ENCODE assay signal across 8 cellular contexts in the genomic region with DNA sequence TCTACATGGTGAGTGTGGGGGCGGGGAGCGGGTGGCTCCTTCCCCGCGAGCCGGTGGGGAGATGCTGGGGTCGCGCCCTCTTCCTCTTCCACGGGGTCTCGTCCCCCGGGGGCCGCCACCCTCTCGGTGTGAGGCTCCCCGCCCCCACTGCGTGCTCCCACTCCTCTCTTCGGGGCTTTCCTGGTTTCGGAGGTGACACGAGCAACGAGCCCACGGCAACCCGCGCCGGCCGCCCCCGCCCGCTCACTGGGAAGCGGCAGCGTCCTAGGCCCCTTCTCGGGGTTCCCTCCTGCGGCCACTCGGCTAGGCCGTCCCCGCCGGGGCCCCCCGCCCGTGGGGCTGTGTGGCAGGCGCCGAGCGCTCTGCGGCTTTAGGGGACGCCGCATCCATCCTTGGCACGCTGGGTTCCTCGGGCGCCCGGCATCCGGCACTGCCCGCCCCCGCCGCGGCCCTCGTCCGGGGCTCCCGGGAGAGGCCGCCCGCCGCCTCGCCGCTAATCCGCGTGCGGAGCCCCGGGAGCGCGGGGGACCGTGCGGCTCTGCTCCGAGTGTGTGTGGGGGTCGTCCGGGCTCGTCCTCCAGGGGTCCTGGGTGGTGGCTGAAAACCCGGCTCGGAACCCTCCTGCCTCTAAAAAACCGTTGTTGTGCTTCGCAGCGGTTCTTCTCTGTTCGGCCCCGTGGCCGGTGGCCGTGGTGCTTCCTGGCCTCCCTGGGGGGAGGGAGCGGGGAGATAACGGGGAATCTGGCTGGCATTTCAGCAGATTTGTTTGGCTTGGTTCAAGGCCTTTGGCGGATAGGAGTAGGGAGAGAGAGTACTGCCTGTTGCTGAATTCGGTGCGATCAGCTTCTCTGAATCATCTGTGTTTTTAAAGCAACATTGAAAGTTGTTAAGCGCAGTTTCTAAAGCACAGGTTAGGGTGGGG. TPM values are rescaled to one million over a fixed set of nuclear protein-coding genes. Genes with fewer than 3 reads are reported as not detected.
DNase-seq lines count a peak whose midpoint lies in the region; ATAC-seq and TF ChIP-seq lines count a peak whose summit lies in the region.

No MANE protein-coding gene starts in this region.

- H3K27ac ChIP-seq in left ventricle myocardium inferior (replicated peaks) (peak overlapping the region; percentile 97), trophoblast cell (ENCODE audit: low read depth, low read length) (peak overlapping the region; percentile 96)

- peak overlapping the region; percentile 99 for H3K18ac ChIP-seq in trophoblast cell (ENCODE audit: low read length)

- WGBS in trophoblast cell (ENCODE audit: extremely low coverage, insufficient coverage, insufficient read length), result no CpG with 5 or more reads among the region's 85 CpGs

- H3K4me1 ChIP-seq in left ventricle myocardium inferior (peaks cover 80% of the 10 kb centered on the region), trophoblast cell (ENCODE audit: control insufficient read depth in 1 of 2, insufficient read depth in 2 of 2, low read length in 2 of 2) (peaks cover 5 to 6% of the 10 kb centered on the region in 2 experiments)

- no peak for TF ChIP-seq CTCF in left ventricle myocardium inferior (IDR thresholded peaks at IDR 0.05; ENCODE audit: borderline replicate concordance)

- H3K36me3 ChIP-seq in left ventricle myocardium inferior (no peaks in the 10 kb centered on the region), trophoblast cell (ENCODE audit: control insufficient read depth in 1 of 2, insufficient read depth in 2 of 2, low read length in 2 of 2) (no peaks in the 10 kb centered on the region)

- H3K27me3 ChIP-seq in left ventricle myocardium inferior (ENCODE audit: low read depth), result no peaks in the 10 kb centered on the region
- H3K27me3 ChIP-seq in trophoblast cell (ENCODE audit: insufficient read depth, low read length), result no peaks in the 10 kb centered on the region

- H3K9me3 ChIP-seq in left ventricle myocardium inferior (replicated peaks), result no peaks in the 10 kb centered on the region
- no peaks in the 10 kb centered on the region for H3K9me3 ChIP-seq in trophoblast cell (ENCODE audit: insufficient read depth, low read depth, low read length)

- peak overlapping the region; percentile 80 for H3K4me2 ChIP-seq in trophoblast cell (ENCODE audit: low read length)

- peak overlapping the region; percentile 41 for H2AFZ ChIP-seq in trophoblast cell (ENCODE audit: insufficient read depth, low read length, poor library complexity)

- ATAC-seq in GM19452 (IDR thresholded peaks at IDR 0.05; ENCODE audit: unreplicated experiment) (peak; percentile 27), HG03565 (IDR thresholded peaks at IDR 0.05; ENCODE audit: unreplicated experiment) (peak; percentile 18), GM18519 (IDR thresholded peaks at IDR 0.05; ENCODE audit: low FRiP score, unreplicated experiment) (no peak)

- H3K9ac ChIP-seq in trophoblast cell (ENCODE audit: low read length), result peak overlapping the region; percentile 76

- H3K4me3 ChIP-seq in left ventricle myocardium inferior, result peak overlapping the region; percentile 91
- peak overlapping the region; percentile 97 for H3K4me3 ChIP-seq in trophoblast cell (ENCODE audit: low read depth, low read length)

- DNase-seq in CD1c-positive myeloid dendritic cell (ENCODE audit: extremely low spot score), result peak; percentile 54
- peak; percentile 69 for DNase-seq in SW480 (ENCODE audit: low spot score)
- DNase-seq in amniotic stem cell (lab: John Stamatoyannopoulos, UW), result peak; percentile 26
- peak; percentile 58 for DNase-seq in left ventricle myocardium inferior
- DNase-seq in trophoblast cell, result peak in 1 of 2 donors; percentile 47

- intact Hi-C loops in left ventricle myocardium inferior (cut with micrococcal nuclease), result loop anchor here (10.0 kb wide), 1 partner anchor 47 kb away; no protein-coding TSS in a partner anchor

- peaks cover 19% of the 10 kb centered on the region for H3K79me2 ChIP-seq in trophoblast cell (ENCODE audit: control insufficient read depth, insufficient read depth, low read length, poor library complexity)

- peak overlapping the region; percentile 73 for H2BK120ac ChIP-seq in trophoblast cell (ENCODE audit: insufficient read depth, low read length, poor library complexity)

- peak overlapping the region; percentile 96 for H3K4ac ChIP-seq in trophoblast cell (ENCODE audit: low read depth, low read length)

- H3K23ac ChIP-seq in trophoblast cell (ENCODE audit: low read length), result no peak overlapping the region

- peak overlapping the region; percentile 81 for H4K91ac ChIP-seq in trophoblast cell (ENCODE audit: low read depth, low read length)

- peak overlapping the region; percentile 37 for H2BK12ac ChIP-seq in trophoblast cell (ENCODE audit: low read length)

- H2BK5ac ChIP-seq in trophoblast cell (ENCODE audit: low read depth, low read length, poor library complexity), result peak overlapping the region; percentile 94

- peaks cover 17% of the 10 kb centered on the region for H3K79me1 ChIP-seq in trophoblast cell (ENCODE audit: low read length)

- peak overlapping the region; percentile 79 for H2AK5ac ChIP-seq in trophoblast cell (ENCODE audit: low read length)

- H4K8ac ChIP-seq in trophoblast cell (ENCODE audit: low read depth, low read length), result peak overlapping the region; percentile 89

- peak overlapping the region; percentile 65 for H4K12ac ChIP-seq in trophoblast cell (ENCODE audit: low read depth, low read length)

- peak overlapping the region; percentile 98 for H3K14ac ChIP-seq in trophoblast cell (ENCODE audit: low read length)

RNA-seq across cellular contexts. Expression of a gene that starts 1.0 kb away (rescaled TPM):
- total RNA-seq in left ventricle myocardium inferior, result 35.2 TPM
- polyA plus RNA-seq in trophoblast cell (2013), result 27.8 and 29.2 TPM in 2 replicates
